ENCODE assay signal across 3 cellular contexts in genomic region chr2:207428573-207428972, GRCh38.
TF ChIP-seq lines count a peak whose summit lies in the region.

No MANE protein-coding gene starts in this region.

TF ChIP-seq in HEK293, 187 proteins besides CTCF, POLR2A, EP300 and RAD21:
- TF ChIP-seq, protein P1, sequence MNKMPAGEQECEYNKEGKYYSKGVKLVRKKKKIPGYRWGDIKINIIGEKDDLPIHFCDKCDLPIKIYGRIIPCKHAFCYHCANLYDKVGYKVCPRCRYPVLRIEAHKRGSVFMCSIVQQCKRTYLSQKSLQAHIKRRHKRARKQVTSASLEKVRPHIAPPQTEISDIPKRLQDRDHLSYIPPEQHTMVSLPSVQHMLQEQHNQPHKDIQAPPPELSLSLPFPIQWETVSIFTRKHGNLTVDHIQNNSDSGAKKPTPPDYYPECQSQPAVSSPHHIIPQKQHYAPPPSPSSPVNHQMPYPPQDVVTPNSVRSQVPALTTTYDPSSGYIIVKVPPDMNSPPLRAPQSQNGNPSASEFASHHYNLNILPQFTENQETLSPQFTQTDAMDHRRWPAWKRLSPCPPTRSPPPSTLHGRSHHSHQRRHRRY (tag by site-specific recombination; IDR thresholded peaks at IDR 0.05): no peak
- peak; percentile 12; the same call in 1 of the 2 replicates for TF ChIP-seq ZNF768 (tag by site-specific recombination; IDR thresholded peaks at IDR 0.05)

TF ChIP-seq in GM12878, 131 proteins besides CTCF, POLR2A, EP300 and RAD21 (continues in another document):
- TF ChIP-seq HSF1 (IDR thresholded peaks at IDR 0.05; ENCODE audit: low read depth, low read length) (no peak), RFX5 (IDR thresholded peaks at IDR 0.05; ENCODE audit: low read depth, low read length) (no peak), ZZZ3 (IDR thresholded peaks at IDR 0.05; ENCODE audit: control insufficient read depth, insufficient read length, low read depth) (no peak), RB1 (IDR thresholded peaks at IDR 0.05; ENCODE audit: borderline replicate concordance) (no peak), ZNF687 (IDR thresholded peaks at IDR 0.05) (no peak), POU2F2 (IDR thresholded peaks at IDR 0.05; ENCODE audit: borderline replicate concordance, low read depth, low read length) (no peak), RCOR1 (conservative IDR thresholded peaks at IDR 0.05; ENCODE audit: low read depth, low read length) (no peak), BCL11A (IDR thresholded peaks at IDR 0.05; ENCODE audit: low read depth, low read length) (no peak), NRF1 (conservative IDR thresholded peaks at IDR 0.05; ENCODE audit: low read depth, low read length) (no peak), LARP7 (IDR thresholded peaks at IDR 0.05) (no peak), IRF4 (IDR thresholded peaks at IDR 0.05; ENCODE audit: low read depth, low read length) (no peak), KLF5 (IDR thresholded peaks at IDR 0.05; ENCODE audit: partially characterized antibody) (no peak)
- TF ChIP-seq, protein P2, sequence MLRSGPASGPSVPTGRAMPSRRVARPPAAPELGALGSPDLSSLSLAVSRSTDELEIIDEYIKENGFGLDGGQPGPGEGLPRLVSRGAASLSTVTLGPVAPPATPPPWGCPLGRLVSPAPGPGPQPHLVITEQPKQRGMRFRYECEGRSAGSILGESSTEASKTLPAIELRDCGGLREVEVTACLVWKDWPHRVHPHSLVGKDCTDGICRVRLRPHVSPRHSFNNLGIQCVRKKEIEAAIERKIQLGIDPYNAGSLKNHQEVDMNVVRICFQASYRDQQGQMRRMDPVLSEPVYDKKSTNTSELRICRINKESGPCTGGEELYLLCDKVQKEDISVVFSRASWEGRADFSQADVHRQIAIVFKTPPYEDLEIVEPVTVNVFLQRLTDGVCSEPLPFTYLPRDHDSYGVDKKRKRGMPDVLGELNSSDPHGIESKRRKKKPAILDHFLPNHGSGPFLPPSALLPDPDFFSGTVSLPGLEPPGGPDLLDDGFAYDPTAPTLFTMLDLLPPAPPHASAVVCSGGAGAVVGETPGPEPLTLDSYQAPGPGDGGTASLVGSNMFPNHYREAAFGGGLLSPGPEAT (IDR thresholded peaks at IDR 0.05; ENCODE audit: low read depth): no peak
- TF ChIP-seq, protein P3, sequence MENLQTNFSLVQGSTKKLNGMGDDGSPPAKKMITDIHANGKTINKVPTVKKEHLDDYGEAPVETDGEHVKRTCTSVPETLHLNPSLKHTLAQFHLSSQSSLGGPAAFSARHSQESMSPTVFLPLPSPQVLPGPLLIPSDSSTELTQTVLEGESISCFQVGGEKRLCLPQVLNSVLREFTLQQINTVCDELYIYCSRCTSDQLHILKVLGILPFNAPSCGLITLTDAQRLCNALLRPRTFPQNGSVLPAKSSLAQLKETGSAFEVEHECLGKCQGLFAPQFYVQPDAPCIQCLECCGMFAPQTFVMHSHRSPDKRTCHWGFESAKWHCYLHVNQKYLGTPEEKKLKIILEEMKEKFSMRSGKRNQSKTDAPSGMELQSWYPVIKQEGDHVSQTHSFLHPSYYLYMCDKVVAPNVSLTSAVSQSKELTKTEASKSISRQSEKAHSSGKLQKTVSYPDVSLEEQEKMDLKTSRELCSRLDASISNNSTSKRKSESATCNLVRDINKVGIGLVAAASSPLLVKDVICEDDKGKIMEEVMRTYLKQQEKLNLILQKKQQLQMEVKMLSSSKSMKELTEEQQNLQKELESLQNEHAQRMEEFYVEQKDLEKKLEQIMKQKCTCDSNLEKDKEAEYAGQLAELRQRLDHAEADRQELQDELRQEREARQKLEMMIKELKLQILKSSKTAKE (IDR thresholded peaks at IDR 0.05; ENCODE audit: low read depth, poor library complexity, severe bottlenecking): no peak
- TF ChIP-seq, protein P4, sequence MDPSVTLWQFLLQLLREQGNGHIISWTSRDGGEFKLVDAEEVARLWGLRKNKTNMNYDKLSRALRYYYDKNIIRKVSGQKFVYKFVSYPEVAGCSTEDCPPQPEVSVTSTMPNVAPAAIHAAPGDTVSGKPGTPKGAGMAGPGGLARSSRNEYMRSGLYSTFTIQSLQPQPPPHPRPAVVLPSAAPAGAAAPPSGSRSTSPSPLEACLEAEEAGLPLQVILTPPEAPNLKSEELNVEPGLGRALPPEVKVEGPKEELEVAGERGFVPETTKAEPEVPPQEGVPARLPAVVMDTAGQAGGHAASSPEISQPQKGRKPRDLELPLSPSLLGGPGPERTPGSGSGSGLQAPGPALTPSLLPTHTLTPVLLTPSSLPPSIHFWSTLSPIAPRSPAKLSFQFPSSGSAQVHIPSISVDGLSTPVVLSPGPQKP (IDR thresholded peaks at IDR 0.05; ENCODE audit: low read depth, low read length): no peak

TF ChIP-seq in K562, 482 proteins besides CTCF, POLR2A, EP300 and RAD21:
- peak; percentile 62; the same call in 1 of the 2 replicates for TF ChIP-seq BCOR (IDR thresholded peaks at IDR 0.05)
- 0 out of 4 replicates have a peak, but pooled peaks have one; percentile 23 to 44 for TF ChIP-seq KDM1A (IDR thresholded peaks at IDR 0.05)
- TF ChIP-seq RBM25 (IDR thresholded peaks at IDR 0.05; ENCODE audit: low read depth, low read length, severe bottlenecking): peak; percentile 98
- no peak for TF ChIP-seq MCM7 (IDR thresholded peaks at IDR 0.05)
